In the genomic region with DNA sequence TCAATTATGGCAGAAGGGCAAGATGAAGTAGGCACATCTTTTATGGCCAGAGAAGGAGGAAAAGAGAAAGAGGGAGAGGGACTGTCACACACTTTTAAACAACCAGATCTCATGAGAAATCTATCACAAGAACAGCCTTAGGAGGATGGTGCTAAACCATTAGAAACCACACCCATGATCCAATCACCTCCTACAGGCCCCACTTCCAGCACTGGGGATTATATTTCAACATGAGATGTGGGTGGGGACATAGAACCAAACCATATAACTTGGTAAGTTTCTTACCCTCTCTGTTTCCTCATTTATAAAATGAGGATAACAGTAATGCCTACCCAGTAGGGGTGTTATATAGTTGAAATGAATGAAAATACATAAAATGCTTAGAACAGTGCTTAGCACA, we compare ENCODE assay signal across 1 cellular context.
TF ChIP-seq lines count a peak whose summit lies in the region.

No MANE protein-coding gene starts in this region.

TF ChIP-seq in WTC11, 78 proteins besides CTCF, POLR2A, EP300 and RAD21 (continued from another document):
- TF ChIP-seq, protein P1, sequence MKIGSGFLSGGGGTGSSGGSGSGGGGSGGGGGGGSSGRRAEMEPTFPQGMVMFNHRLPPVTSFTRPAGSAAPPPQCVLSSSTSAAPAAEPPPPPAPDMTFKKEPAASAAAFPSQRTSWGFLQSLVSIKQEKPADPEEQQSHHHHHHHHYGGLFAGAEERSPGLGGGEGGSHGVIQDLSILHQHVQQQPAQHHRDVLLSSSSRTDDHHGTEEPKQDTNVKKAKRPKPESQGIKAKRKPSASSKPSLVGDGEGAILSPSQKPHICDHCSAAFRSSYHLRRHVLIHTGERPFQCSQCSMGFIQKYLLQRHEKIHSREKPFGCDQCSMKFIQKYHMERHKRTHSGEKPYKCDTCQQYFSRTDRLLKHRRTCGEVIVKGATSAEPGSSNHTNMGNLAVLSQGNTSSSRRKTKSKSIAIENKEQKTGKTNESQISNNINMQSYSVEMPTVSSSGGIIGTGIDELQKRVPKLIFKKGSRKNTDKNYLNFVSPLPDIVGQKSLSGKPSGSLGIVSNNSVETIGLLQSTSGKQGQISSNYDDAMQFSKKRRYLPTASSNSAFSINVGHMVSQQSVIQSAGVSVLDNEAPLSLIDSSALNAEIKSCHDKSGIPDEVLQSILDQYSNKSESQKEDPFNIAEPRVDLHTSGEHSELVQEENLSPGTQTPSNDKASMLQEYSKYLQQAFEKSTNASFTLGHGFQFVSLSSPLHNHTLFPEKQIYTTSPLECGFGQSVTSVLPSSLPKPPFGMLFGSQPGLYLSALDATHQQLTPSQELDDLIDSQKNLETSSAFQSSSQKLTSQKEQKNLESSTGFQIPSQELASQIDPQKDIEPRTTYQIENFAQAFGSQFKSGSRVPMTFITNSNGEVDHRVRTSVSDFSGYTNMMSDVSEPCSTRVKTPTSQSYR (CRISPR knock-in tag; IDR thresholded peaks at IDR 0.05), result no peak
